In the genomic region with DNA sequence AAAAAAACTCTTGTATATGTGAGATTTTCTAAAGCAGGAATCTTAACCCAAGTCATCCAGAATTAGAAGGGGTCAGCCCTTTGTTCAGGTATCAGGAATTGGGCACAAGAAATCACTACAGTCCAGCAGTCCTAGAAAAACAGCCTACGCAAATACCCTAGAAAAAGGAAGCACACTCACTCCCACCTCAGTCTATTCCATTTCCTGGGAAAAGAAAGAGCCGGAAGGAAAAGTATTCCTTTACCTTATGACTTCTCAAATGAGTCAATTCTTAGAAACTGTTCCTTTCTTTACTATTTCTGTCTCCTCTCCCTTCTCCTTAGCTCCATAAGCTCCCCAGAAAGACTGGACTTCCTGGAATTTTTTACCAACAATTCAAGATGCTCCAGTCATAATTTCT, we compare ENCODE assay signal across 31 cellular contexts.
"Had no signal": no experiment of that assay in that cellular context is flagged by ENCODE, and none has a peak within 500 bp of the region (broad histone marks: within the 10 kb centered on the region; RNA-seq: fewer than 3 reads in every experiment).

No MANE protein-coding gene starts in this region.

- H3K4me3 Mint-ChIP-seq: activated CD4-positive, alpha-beta T cell treated with anti-CD3 and anti-CD28 coated beads, Interleukin-2, amount 10 ng/mL, durations not matched to agents 24 days and 14 days; activated CD8-positive, alpha-beta T cell treated with anti-CD3 and anti-CD28 coated beads for 36 hours; activated naive CD4-positive, alpha-beta T cell treated with anti-CD3 and anti-CD28 coated beads, Interleukin-2, amount 50 U/mL, for 24 hours; activated naive CD8-positive, alpha-beta T cell treated with anti-CD3 and anti-CD28 coated beads, Interleukin-2, amount 10 ng/mL, durations not matched to agents 7 days and 5 days; activated T-cell treated with anti-CD3 and anti-CD28 coated beads, Interleukin-2, amount 50 U/mL, for 24 hours; brain; T-helper 1 cell treated with Interleukin-12 subunit alpha and Interleukin-12 subunit beta and Interleukin-4 antibody, amounts not matched to agents 30 μg/mL and 1 μg/mL, for 36 hours; T-helper 2 cell treated with Interferon-gamma antibody and Interleukin-4, amounts not matched to agents 5 μg/mL and 100 μg/mL, for 36 hours had no signal

- H3K4me2 ChIP-seq: SK-N-SH had no signal

- H3K9me3 Mint-ChIP-seq: activated CD8-positive, alpha-beta T cell treated with anti-CD3 and anti-CD28 coated beads for 36 hours; activated naive CD4-positive, alpha-beta T cell treated with anti-CD3 and anti-CD28 coated beads, Interleukin-2, amount 50 U/mL, for 24 hours; activated naive CD8-positive, alpha-beta T cell treated with anti-CD3 and anti-CD28 coated beads, Interleukin-2, amount 10 ng/mL, durations not matched to agents 7 days and 5 days; activated T-cell treated with anti-CD3 and anti-CD28 coated beads, Interleukin-2, amount 50 U/mL, for 24 hours; activated T-helper 2 cell treated with anti-CD3 and anti-CD28 coated beads, Interferon-gamma antibody, Interleukin-2, Interleukin-4, amounts not matched to agents 10 μg/mL and 5 μg/mL and 100 μg/mL, durations not matched to agents 14 hours and 24 hours and 36 hours; brain; T-helper 1 cell treated with Interleukin-12 subunit alpha and Interleukin-12 subunit beta and Interleukin-4 antibody, amounts not matched to agents 30 μg/mL and 1 μg/mL, for 36 hours; T-helper 2 cell treated with Interferon-gamma antibody and Interleukin-4, amounts not matched to agents 5 μg/mL and 100 μg/mL, for 36 hours had no signal

- FAIRE-seq: bronchial epithelial cell, TTC549 had no signal

- H3K27ac ChIP-seq: SJSA1 had no signal

- H3K9me3 ChIP-seq: SJSA1, SK-N-SH had no signal

- DNase-seq: activated CD4-positive, alpha-beta T cell treated with anti-CD3 and anti-CD28 coated beads, Interleukin-2, amount 10 ng/mL, durations not matched to agents 24 days and 14 days; activated CD4-positive, alpha-beta T cell treated with anti-CD3 and anti-CD28 coated beads, Interleukin-2, amount 50 U/mL, for 4 hours; activated CD8-positive, alpha-beta T cell treated with anti-CD3 and anti-CD28 coated beads for 36 hours; activated gamma-delta T cell; activated naive CD4-positive, alpha-beta T cell treated with Interleukin-2 at 50 U/mL for 16 hours; activated naive CD8-positive, alpha-beta T cell treated with anti-CD3 and anti-CD28 coated beads, Interleukin-2, amount 10 ng/mL, durations not matched to agents 7 days and 5 days; activated T-cell treated with anti-CD3 and anti-CD28 coated beads, Interleukin-2, amount 50 U/mL, for 24 hours; amygdala; caudate nucleus; cerebellar nuclear complex; Karpas-422; KBM-7; NCI-H1105; NCI-H1417 treated with DMSO at 0.1 percent for 48 hours; NCI-H187 treated with DMSO at 0.1 percent for 48 hours; NCI-H2081; NCI-H226; NCI-H446 treated with DMSO at 0.1 percent for 48 hours; NCI-H524 treated with DMSO at 0.1 percent for 48 hours; NK-92 treated with Interleukin-12 subunit alpha and Interleukin-12 subunit beta, amount 100 ng/mL, for 24 hours; RPMI8226; SHP77 treated with DMSO at 0.1 percent for 48 hours; SK-N-SH had no signal

- H3K9ac ChIP-seq: SK-N-SH had no signal

- H3K36me3 ChIP-seq: SJSA1 had no signal

- H3K36me3 Mint-ChIP-seq: activated naive CD4-positive, alpha-beta T cell treated with anti-CD3 and anti-CD28 coated beads, Interleukin-2, amount 50 U/mL, for 24 hours; brain had no signal

- H3K4me3 ChIP-seq: SJSA1 had no signal

- H3K27ac Mint-ChIP-seq: activated CD4-positive, alpha-beta T cell treated with anti-CD3 and anti-CD28 coated beads, Interleukin-2, amount 10 ng/mL, durations not matched to agents 24 days and 14 days; activated CD8-positive, alpha-beta T cell treated with anti-CD3 and anti-CD28 coated beads for 36 hours; activated naive CD4-positive, alpha-beta T cell treated with anti-CD3 and anti-CD28 coated beads, Interleukin-2, amount 50 U/mL, for 24 hours; activated naive CD8-positive, alpha-beta T cell treated with anti-CD3 and anti-CD28 coated beads, Interleukin-2, amount 10 ng/mL, durations not matched to agents 7 days and 5 days; activated T-cell treated with anti-CD3 and anti-CD28 coated beads, Interleukin-2, amount 50 U/mL, for 24 hours; activated T-helper 2 cell treated with anti-CD3 and anti-CD28 coated beads, Interferon-gamma antibody, Interleukin-2, Interleukin-4, amounts not matched to agents 10 μg/mL and 5 μg/mL and 100 μg/mL, durations not matched to agents 14 hours and 24 hours and 36 hours; brain; T-helper 1 cell treated with Interleukin-12 subunit alpha and Interleukin-12 subunit beta and Interleukin-4 antibody, amounts not matched to agents 30 μg/mL and 1 μg/mL, for 36 hours; T-helper 2 cell treated with Interferon-gamma antibody and Interleukin-4, amounts not matched to agents 5 μg/mL and 100 μg/mL, for 36 hours had no signal

- ATAC-seq: activated CD8-positive, alpha-beta T cell treated with anti-CD3 and anti-CD28 coated beads for 36 hours had no signal

- H3K27me3 ChIP-seq: SJSA1 had no signal

- H3K9me2 ChIP-seq: SK-N-SH had no signal

- H3K27me3 Mint-ChIP-seq: activated CD4-positive, alpha-beta T cell treated with anti-CD3 and anti-CD28 coated beads, Interleukin-2, amount 10 ng/mL, durations not matched to agents 24 days and 14 days; activated CD8-positive, alpha-beta T cell treated with anti-CD3 and anti-CD28 coated beads for 36 hours; activated naive CD4-positive, alpha-beta T cell treated with anti-CD3 and anti-CD28 coated beads, Interleukin-2, amount 50 U/mL, for 24 hours; activated naive CD8-positive, alpha-beta T cell treated with anti-CD3 and anti-CD28 coated beads, Interleukin-2, amount 10 ng/mL, durations not matched to agents 7 days and 5 days; activated T-cell treated with anti-CD3 and anti-CD28 coated beads, Interleukin-2, amount 50 U/mL, for 24 hours had no signal
